ENCODE assay signal across 8 cellular contexts in genomic region chr4:88283661-88284377, GRCh38. TPM values are rescaled to one million over a fixed set of nuclear protein-coding genes. Genes with fewer than 3 reads are reported as not detected.
DNase-seq lines count a peak whose midpoint lies in the region; ATAC-seq and TF ChIP-seq lines count a peak whose summit lies in the region.

No MANE protein-coding gene starts in this region.

- peaks cover 41% of the 10 kb centered on the region for H3K4me1 Mint-ChIP-seq in activated CD4-positive, alpha-beta T cell treated with anti-CD3 and anti-CD28 coated beads, Interleukin-2, amount 10 ng/mL, durations not matched to agents 24 days and 14 days

- intact Hi-C loops in activated CD4-positive, alpha-beta T cell treated with anti-CD3 and anti-CD28 coated beads, Interleukin-2, amount 10 ng/mL, durations not matched to agents 24 days and 14 days (cut with micrococcal nuclease): loop anchor here (1.0 to 10.0 kb wide), 14 partner anchors 36 to 1349 kb away; partner anchors contain the start of genes ABCG2, AFF1, HERC3 and HERC5
- intact Hi-C loops in left colon (cut with DNase I, micrococcal nuclease): loop anchor here in 1 of 2 donors (5.0 kb wide), 1 partner anchor 88 kb away; no protein-coding TSS in a partner anchor

- H3K4me3 Mint-ChIP-seq in activated CD4-positive, alpha-beta T cell treated with anti-CD3 and anti-CD28 coated beads, Interleukin-2, amount 10 ng/mL, durations not matched to agents 24 days and 14 days: peak overlapping the region; percentile 95

- H3K9me3 Mint-ChIP-seq in activated CD4-positive, alpha-beta T cell treated with anti-CD3 and anti-CD28 coated beads, Interleukin-2, amount 10 ng/mL, durations not matched to agents 24 days and 14 days: no peaks in the 10 kb centered on the region

- no peaks in the 10 kb centered on the region for H3K27me3 Mint-ChIP-seq in activated CD4-positive, alpha-beta T cell treated with anti-CD3 and anti-CD28 coated beads, Interleukin-2, amount 10 ng/mL, durations not matched to agents 24 days and 14 days

- TF ChIP-seq CTCF in GM10266 (IDR thresholded peaks at IDR 0.05; ENCODE audit: control insufficient read depth, insufficient read depth, low read depth, missing control alignments) (no peak), choroid plexus epithelial cell (conservative IDR thresholded peaks at IDR 0.05; ENCODE audit: low read depth, low read length) (no peak)

- peaks cover 21% of the 10 kb centered on the region for H3K36me3 Mint-ChIP-seq in activated CD4-positive, alpha-beta T cell treated with anti-CD3 and anti-CD28 coated beads, Interleukin-2, amount 10 ng/mL, durations not matched to agents 24 days and 14 days (ENCODE audit: low read depth)

- peak; percentile 57 for DNase-seq in GM10266 (ENCODE audit: extremely low spot score)
- peak; percentile 42 for DNase-seq in NCI-H146 (lab: John Stamatoyannopoulos, UW)
- peak; percentile 91 for DNase-seq in activated CD4-positive, alpha-beta T cell treated with anti-CD3 and anti-CD28 coated beads, Interleukin-2, amount 10 ng/mL, durations not matched to agents 24 days and 14 days
- peak; percentile 77 for DNase-seq in choroid plexus epithelial cell (ENCODE audit: low read depth)
- DNase-seq in left colon: peak; percentile 50 to 71
- peak; percentile 65 for DNase-seq in stimulated activated CD4-positive, alpha-beta T cell treated with anti-CD3 and anti-CD28 coated beads, Interleukin-1b, Interleukin-23, amount 100 ng/mL, for 48 hours

- peak overlapping the region; percentile 81 for H3K4me3 ChIP-seq in choroid plexus epithelial cell (ENCODE audit: low read depth, low read length)

- ATAC-seq in HG02571 (IDR thresholded peaks at IDR 0.05; ENCODE audit: unreplicated experiment) (peak; percentile 24), left colon (peak; percentile 51), GM18861 (IDR thresholded peaks at IDR 0.05; ENCODE audit: unreplicated experiment) (no peak)

- peak overlapping the region; percentile 99 for H3K27ac Mint-ChIP-seq in activated CD4-positive, alpha-beta T cell treated with anti-CD3 and anti-CD28 coated beads, Interleukin-2, amount 10 ng/mL, durations not matched to agents 24 days and 14 days

RNA-seq across cellular contexts. Expression of gene PPM1K, which starts 0.5 kb away (rescaled TPM):
- total RNA-seq in activated CD4-positive, alpha-beta T cell treated with anti-CD3 and anti-CD28 coated beads, Interleukin-2, amount 10 ng/mL, durations not matched to agents 24 days and 14 days: 38.8 and 43.8 TPM in 2 replicates
- 1 to 10 TPM; 4.7 to 9.9 TPM for total RNA-seq in left colon
